Comparison of ENCODE assay signal across 11 cellular contexts in the genomic region with DNA sequence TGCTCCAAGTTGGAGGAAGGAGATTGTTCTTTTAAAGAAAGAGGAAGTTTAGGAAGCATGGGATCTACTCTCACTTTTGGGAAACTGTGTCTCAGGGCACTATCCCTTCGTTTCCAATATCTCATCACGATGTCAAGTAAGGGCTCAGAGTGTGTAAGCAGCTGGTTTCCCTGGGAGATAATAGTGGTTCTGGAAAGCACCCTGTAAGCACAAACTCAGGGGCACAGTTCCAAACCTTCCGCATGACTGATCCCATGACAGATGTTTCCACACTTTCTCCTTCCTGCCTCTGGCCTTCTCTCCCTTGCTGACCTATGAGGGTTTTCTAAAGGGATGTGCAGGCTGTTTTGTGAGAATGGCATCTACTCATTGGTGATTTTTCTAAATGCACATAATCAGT. TPM values are rescaled to one million over a fixed set of nuclear protein-coding genes. Genes with fewer than 3 reads are reported as not detected.
DNase-seq lines count a peak whose midpoint lies in the region; ATAC-seq and TF ChIP-seq lines count a peak whose summit lies in the region.
"Had no signal": no experiment of that assay in that cellular context is flagged by ENCODE, and none has a peak within 500 bp of the region (broad histone marks: within the 10 kb centered on the region; RNA-seq: fewer than 3 reads in every experiment).

No MANE protein-coding gene starts in this region.

- peak overlapping the region; percentile 84 for H3K9ac ChIP-seq in mesenchymal stem cell (ENCODE audit: low read length)

- no peak overlapping the region for H2BK12ac ChIP-seq in mesenchymal stem cell (ENCODE audit: low read length in 2 of 2)

- H3K79me1 ChIP-seq in mesenchymal stem cell (replicated peaks; ENCODE audit: low read length, poor library complexity, severe bottlenecking): no peaks in the 10 kb centered on the region

- no peak overlapping the region for H3K23ac ChIP-seq in mesenchymal stem cell (ENCODE audit: low read length in 2 of 2)

- H3K27ac ChIP-seq in mesenchymal stem cell (ENCODE audit: low read length, poor library complexity, severe bottlenecking) (no peak overlapping the region), upper lobe of right lung (peak overlapping the region; percentile 38)
- H3K27ac ChIP-seq: prostate gland had no signal

- H2BK120ac ChIP-seq in mesenchymal stem cell (ENCODE audit: low read depth, low read length): no peak overlapping the region

- no peak overlapping the region for H2AK5ac ChIP-seq in mesenchymal stem cell (ENCODE audit: low read length, severe bottlenecking)

- H4K8ac ChIP-seq in mesenchymal stem cell (ENCODE audit: low read length): no peak overlapping the region

- TF ChIP-seq CTCF in upper lobe of right lung (IDR thresholded peaks at IDR 0.05): no peak

- H2AFZ ChIP-seq in mesenchymal stem cell (ENCODE audit: low read depth, low read length): no peak overlapping the region

- H3K4me1 ChIP-seq in mesenchymal stem cell (ENCODE audit: control insufficient read depth, insufficient read depth, low read depth, low read length): no peaks in the 10 kb centered on the region
- peaks cover 7% of the 10 kb centered on the region for H3K4me1 ChIP-seq in upper lobe of right lung
- H3K4me1 ChIP-seq: prostate gland had no signal

- H3K36me3 ChIP-seq in mesenchymal stem cell (ENCODE audit: control insufficient read depth in 1 of 2, insufficient read depth in 2 of 2, low read depth in 1 of 2, low read length in 2 of 2) (peaks cover 0 to 15% of the 10 kb centered on the region in 2 experiments), upper lobe of right lung (no peaks in the 10 kb centered on the region)
- H3K36me3 ChIP-seq: esophagus squamous epithelium, prostate gland had no signal

- peak; percentile 86 for ATAC-seq in upper lobe of right lung
- no peak for ATAC-seq in GM18909 (IDR thresholded peaks at IDR 0.05; ENCODE audit: poor library complexity, unreplicated experiment)

- H3K9me3 ChIP-seq in mesenchymal stem cell (ENCODE audit: control insufficient read depth, low read length): no peaks in the 10 kb centered on the region
- H3K9me3 ChIP-seq in upper lobe of right lung: no peaks in the 10 kb centered on the region
- H3K9me3 ChIP-seq: esophagus squamous epithelium, prostate gland had no signal

- no peak overlapping the region for H2BK5ac ChIP-seq in mesenchymal stem cell (ENCODE audit: low read depth, low read length, poor library complexity, severe bottlenecking)

- H4K91ac ChIP-seq in mesenchymal stem cell (ENCODE audit: low read length): no peak overlapping the region

- H3K4me3 ChIP-seq in mesenchymal stem cell (ENCODE audit: insufficient read depth in 1 of 2, low read depth in 1 of 2, low read length in 2 of 2) (no peak overlapping the region), upper lobe of right lung (no peak overlapping the region)
- H3K4me3 ChIP-seq: esophagus squamous epithelium, prostate gland had no signal

- H3K18ac ChIP-seq in mesenchymal stem cell (ENCODE audit: low read depth in 1 of 2, low read length in 2 of 2): peak overlapping the region in 1 of 2 experiments; percentile 42

- no peak overlapping the region for H2BK15ac ChIP-seq in mesenchymal stem cell (ENCODE audit: low read depth, poor library complexity, severe bottlenecking)

- WGBS in mesenchymal stem cell: 80% methylated on average over 2 of the region's 3 CpGs

- H3K14ac ChIP-seq in mesenchymal stem cell (ENCODE audit: low read length in 2 of 2): no peak overlapping the region

- no peak overlapping the region for H3K4me2 ChIP-seq in mesenchymal stem cell (ENCODE audit: low read length, poor library complexity, severe bottlenecking)

- H3K4ac ChIP-seq in mesenchymal stem cell (ENCODE audit: low read depth in 1 of 2, low read length in 2 of 2): no peak overlapping the region

- intact Hi-C loops in upper lobe of right lung (cut with DNase I): no loop called here

- DNase-seq in NCI-H226 (peak; percentile 36), fibroblast of gingiva (ENCODE audit: low read depth) (peak; percentile 90), mesenchymal stem cell (peak; percentile 85), upper lobe of right lung (no peak), NCI-H2171 (lab: John Stamatoyannopoulos, UW) (no peak), HPDE6-E6E7 (ENCODE audit: extremely low spot score) (no peak)
- DNase-seq: activated gamma-delta T cell, esophagus squamous epithelium, NCI-H1092 treated with DMSO at 0.1 percent for 48 hours had no signal

- no peaks in the 10 kb centered on the region for H3K27me3 ChIP-seq in mesenchymal stem cell (ENCODE audit: control insufficient read depth in 1 of 2, insufficient read depth in 1 of 2, low read length in 2 of 2)
- H3K27me3 ChIP-seq in upper lobe of right lung: no peaks in the 10 kb centered on the region
- H3K27me3 ChIP-seq: esophagus squamous epithelium had no signal

RNA-seq across cellular contexts. Expression of gene ADTRP, which starts 33.9 kb away (rescaled TPM):
- 1.4 TPM for polyA plus RNA-seq in mesenchymal stem cell (2013, experiment 1 of 2)
- polyA plus RNA-seq in mesenchymal stem cell (2013, experiment 2 of 2): 0.81 TPM
- 21.0 TPM for total RNA-seq in upper lobe of right lung

Comparison
In these comparisons a context has a peak if more than half of its experiments do, and no peak if none do; other contexts are left out.
1. DNase-seq: peak in NCI-H226 (single experiment), fibroblast of gingiva (single experiment) and mesenchymal stem cell (single experiment); none in upper lobe of right lung (single experiment), NCI-H2171 (single experiment) and HPDE6-E6E7 (single experiment).